ENCODE assay signal across 1 cellular context in the genomic region with DNA sequence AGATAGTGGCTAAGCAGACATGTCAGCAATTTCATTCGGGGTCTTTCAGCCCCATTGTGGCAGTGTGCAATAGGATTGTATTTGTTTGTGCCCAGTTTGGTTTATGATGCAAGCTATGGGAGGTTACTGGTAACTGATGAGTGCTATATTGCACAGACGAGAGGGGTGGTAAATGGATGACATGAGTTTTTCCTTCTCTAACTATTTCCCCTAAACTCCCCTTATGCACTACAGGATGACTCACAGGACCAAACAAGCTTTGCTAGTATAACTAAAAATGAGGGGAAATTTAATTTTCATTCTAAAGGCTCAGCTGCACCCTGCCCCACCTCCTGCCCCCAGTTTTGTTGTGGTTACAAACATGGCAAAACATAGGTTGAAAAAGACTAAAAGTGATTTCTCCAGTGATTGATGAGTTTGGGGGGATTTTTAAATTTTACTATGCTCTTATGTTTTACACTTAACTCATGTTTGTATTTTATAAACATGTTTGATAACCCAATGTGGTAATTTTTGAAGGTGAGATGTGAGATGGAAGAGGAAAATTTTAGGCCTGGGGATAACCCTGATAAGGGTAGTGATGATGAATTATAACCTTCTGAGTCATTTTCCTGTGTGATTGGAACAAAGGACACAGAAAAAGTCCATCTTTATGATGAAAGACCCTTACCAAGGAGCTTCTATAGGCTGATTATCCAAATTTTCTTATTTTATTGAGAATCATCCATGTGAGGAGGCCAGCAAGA.
TF ChIP-seq lines count a peak whose summit lies in the region.

No MANE protein-coding gene starts in this region.

TF ChIP-seq in IMR-90, 13 proteins besides CTCF, POLR2A, EP300 and RAD21 (continued from another document):
- no peak for TF ChIP-seq MAFK (IDR thresholded peaks at IDR 0.05; ENCODE audit: low read depth, low read length)
- no peak for TF ChIP-seq SMC3 (IDR thresholded peaks at IDR 0.05; ENCODE audit: low read depth, low read length)
- TF ChIP-seq RFX5 (IDR thresholded peaks at IDR 0.05; ENCODE audit: low read depth, low read length): no peak
- no peak for TF ChIP-seq FOS (IDR thresholded peaks at IDR 0.05; ENCODE audit: low read depth, low read length)
- no peak for TF ChIP-seq RCOR1 (IDR thresholded peaks at IDR 0.05; ENCODE audit: insufficient replicate concordance, low read length)
TF ChIP-seq in IMR-90: peak in this region for 1.
